Comparison of ENCODE assay signal across 27 cellular contexts in genomic region chr10:90276894-90277447, GRCh38.
DNase-seq lines count a peak whose midpoint lies in the region; TF ChIP-seq lines count a peak whose summit lies in the region.
"Had no signal": no experiment of that assay in that cellular context is flagged by ENCODE, and none has a peak within 500 bp of the region (broad histone marks: within the 10 kb centered on the region; RNA-seq: fewer than 3 reads in every experiment).

No MANE protein-coding gene starts in this region.

- no peak overlapping the region for H3K4me2 ChIP-seq in neural progenitor cell
- H3K4me2 ChIP-seq: A549, smooth muscle cell had no signal

- no peak overlapping the region for H3K4me3 Mint-ChIP-seq in neural progenitor cell
- H3K4me3 Mint-ChIP-seq: activated CD4-positive, alpha-beta T cell treated with anti-CD3 and anti-CD28 coated beads, Interleukin-2, amount 10 ng/mL, durations not matched to agents 24 days and 14 days; activated CD8-positive, alpha-beta memory T cell treated with anti-CD3 and anti-CD28 coated beads, Interleukin-2, amount 10 ng/mL, durations not matched to agents 7 days and 5 days; activated T-cell treated with anti-CD3 and anti-CD28 coated beads, Interleukin-2, amount 50 U/mL, for 72 hours; B cell; naive B cell had no signal

- TF ChIP-seq CTCF in brain microvascular endothelial cell (IDR thresholded peaks at IDR 0.05; ENCODE audit: low read depth, low read length, missing control alignments) (no peak), neural progenitor cell (IDR thresholded peaks at IDR 0.05) (no peak)

- no peaks in the 10 kb centered on the region for H3K36me3 Mint-ChIP-seq in neural progenitor cell
- H3K36me3 Mint-ChIP-seq: activated CD8-positive, alpha-beta memory T cell treated with anti-CD3 and anti-CD28 coated beads, Interleukin-2, amount 10 ng/mL, durations not matched to agents 7 days and 5 days; naive B cell had no signal

- no peaks in the 10 kb centered on the region for H3K9me3 Mint-ChIP-seq in neural progenitor cell
- H3K9me3 Mint-ChIP-seq: activated CD4-positive, alpha-beta T cell treated with anti-CD3 and anti-CD28 coated beads, Interleukin-2, amount 10 ng/mL, durations not matched to agents 24 days and 14 days; activated T-cell treated with anti-CD3 and anti-CD28 coated beads, Interleukin-2, amount 50 U/mL, for 72 hours had no signal

- no peak overlapping the region for H3K27ac Mint-ChIP-seq in neural progenitor cell
- H3K27ac Mint-ChIP-seq: activated CD4-positive, alpha-beta T cell treated with anti-CD3 and anti-CD28 coated beads, Interleukin-2, amount 10 ng/mL, durations not matched to agents 24 days and 14 days; activated CD8-positive, alpha-beta memory T cell treated with anti-CD3 and anti-CD28 coated beads, Interleukin-2, amount 10 ng/mL, durations not matched to agents 7 days and 5 days; activated T-cell treated with anti-CD3 and anti-CD28 coated beads, Interleukin-2, amount 50 U/mL, for 72 hours; B cell; naive B cell had no signal

- H4K20me1 ChIP-seq in neural progenitor cell (ENCODE audit: low read depth) = no peaks in the 10 kb centered on the region

- H3K9me3 ChIP-seq in neural progenitor cell (ENCODE audit: low read depth) = no peaks in the 10 kb centered on the region
- H3K9me3 ChIP-seq: A549, psoas muscle had no signal

- no peaks in the 10 kb centered on the region for H3F3A ChIP-seq in neural progenitor cell (ENCODE audit: low read depth)

- no peaks in the 10 kb centered on the region for H3K27me3 Mint-ChIP-seq in neural progenitor cell (ENCODE audit: insufficient read depth, low read depth)
- H3K27me3 Mint-ChIP-seq: activated CD4-positive, alpha-beta T cell treated with anti-CD3 and anti-CD28 coated beads, Interleukin-2, amount 10 ng/mL, durations not matched to agents 24 days and 14 days; activated CD8-positive, alpha-beta memory T cell treated with anti-CD3 and anti-CD28 coated beads, Interleukin-2, amount 10 ng/mL, durations not matched to agents 7 days and 5 days; B cell had no signal

- no peaks in the 10 kb centered on the region for H3K4me1 Mint-ChIP-seq in neural progenitor cell
- H3K4me1 Mint-ChIP-seq: activated CD4-positive, alpha-beta T cell treated with anti-CD3 and anti-CD28 coated beads, Interleukin-2, amount 10 ng/mL, durations not matched to agents 24 days and 14 days; activated CD8-positive, alpha-beta memory T cell treated with anti-CD3 and anti-CD28 coated beads, Interleukin-2, amount 10 ng/mL, durations not matched to agents 7 days and 5 days; B cell; naive B cell had no signal

- H3K4me3 ChIP-seq in brain microvascular endothelial cell (ENCODE audit: low read depth, low read length) = no peak overlapping the region
- H3K4me3 ChIP-seq in neural progenitor cell = no peak overlapping the region
- H3K4me3 ChIP-seq: A549, GM12878, heart left ventricle, psoas muscle, smooth muscle cell had no signal

- H3K4me1 ChIP-seq in neural progenitor cell = no peaks in the 10 kb centered on the region
- H3K4me1 ChIP-seq: A549, heart left ventricle, psoas muscle had no signal

- no peak overlapping the region for H2AFZ ChIP-seq in neural progenitor cell (replicated peaks)

- H3K27me3 ChIP-seq in brain microvascular endothelial cell (replicated peaks) (no peaks in the 10 kb centered on the region), neural progenitor cell (no peaks in the 10 kb centered on the region)
- H3K27me3 ChIP-seq: heart left ventricle had no signal

- no peak overlapping the region for H3K9ac ChIP-seq in neural progenitor cell

- DNase-seq in NCI-H748 (lab: John Stamatoyannopoulos, UW; ENCODE audit: unreplicated experiment) = peak; percentile 52
- DNase-seq in NCI-H748 treated with DMSO at 0.1 percent for 48 hours (lab: John Stamatoyannopoulos, UW) = no peak
- peak; percentile 13 for DNase-seq in NCI-H1092 treated with DMSO at 0.1 percent for 48 hours (lab: John Stamatoyannopoulos, UW)
- peak; percentile 9 for DNase-seq in brain microvascular endothelial cell
- peak; percentile 1 for DNase-seq in myocyte (ENCODE audit: low read depth)
- DNase-seq in 8988T = no peak
- no peak for DNase-seq in CD1c-positive myeloid dendritic cell (ENCODE audit: extremely low spot score)
- no peak for DNase-seq in neural progenitor cell (ENCODE audit: low spot score)
- DNase-seq: activated CD4-positive, alpha-beta T cell treated with anti-CD3 and anti-CD28 coated beads, Interleukin-2, amount 10 ng/mL, durations not matched to agents 24 days and 14 days; activated CD8-positive, alpha-beta memory T cell treated with anti-CD3 and anti-CD28 coated beads, Interleukin-2, amount 10 ng/mL, durations not matched to agents 7 days and 5 days; activated naive CD4-positive, alpha-beta T cell treated with Interleukin-2 at 50 U/mL for 16 hours; activated T-cell treated with anti-CD3 and anti-CD28 coated beads, Interleukin-2, amount 50 U/mL, for 72 hours; amniotic stem cell; central memory CD4-positive, alpha-beta T cell; heart left ventricle; left cardiac atrium; naive B cell; NCI-H146; nucleus accumbens; psoas muscle; stimulated activated CD4-positive, alpha-beta T cell treated with anti-CD3 and anti-CD28 coated beads, Interleukin-2, amount 100 ng/mL, for 24 hours; substantia nigra had no signal

- H3K36me3 ChIP-seq in brain microvascular endothelial cell (replicated peaks) (no peaks in the 10 kb centered on the region), neural progenitor cell (no peaks in the 10 kb centered on the region)
- H3K36me3 ChIP-seq: heart left ventricle had no signal

- no peaks in the 10 kb centered on the region for H3K79me2 ChIP-seq in neural progenitor cell (ENCODE audit: low read depth)

- in situ Hi-C loops in brain microvascular endothelial cell (cut with HindIII; ENCODE audit: low pct_ligation_motif_present, low sequenced_read_pairs) = no loop called here

- no peak overlapping the region for H3K27ac ChIP-seq in brain microvascular endothelial cell
- H3K27ac ChIP-seq in neural progenitor cell = no peak overlapping the region
- H3K27ac ChIP-seq: A549, heart left ventricle, psoas muscle, VCaP had no signal

Comparison
In these comparisons a context has a peak if more than half of its experiments do, and no peak if none do; other contexts are left out.
1. DNase-seq: peak in NCI-H748 (single experiment), NCI-H1092 treated with DMSO at 0.1 percent for 48 hours (single experiment), brain microvascular endothelial cell (single experiment) and myocyte (single experiment); none in NCI-H748 treated with DMSO at 0.1 percent for 48 hours (single experiment), 8988T (single experiment), CD1c-positive myeloid dendritic cell (single experiment) and neural progenitor cell (single experiment).